ENCODE assay signal across 35 cellular contexts in the genomic region with DNA sequence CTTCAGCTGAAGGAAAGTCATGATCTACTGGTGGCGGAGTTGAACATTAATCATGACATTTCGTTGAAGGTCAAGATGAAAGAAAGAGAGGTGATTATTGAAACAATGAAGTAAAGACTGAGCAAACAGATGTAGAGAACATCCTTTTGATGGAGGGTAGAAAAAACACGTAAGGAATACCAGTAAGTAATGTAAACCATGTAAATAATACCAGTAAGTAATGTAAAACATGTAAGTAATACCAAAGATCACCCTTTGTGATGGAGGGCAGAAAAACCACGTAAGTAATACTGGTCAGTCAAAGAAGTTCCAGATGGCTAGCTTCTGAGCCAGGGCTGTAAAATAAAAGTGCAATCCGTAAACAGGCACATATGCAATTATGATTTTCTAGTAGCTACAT.
"Had no signal": no experiment of that assay in that cellular context is flagged by ENCODE, and none has a peak within 500 bp of the region (broad histone marks: within the 10 kb centered on the region; RNA-seq: fewer than 3 reads in every experiment).

No MANE protein-coding gene starts in this region.

- H3K79me2 ChIP-seq: hepatocyte had no signal

- H3K9me3 ChIP-seq: adrenal gland, body of pancreas, colonic mucosa, esophagus squamous epithelium, gastrocnemius medialis, heart right ventricle had no signal

- H3K4me3 ChIP-seq: adrenal gland, body of pancreas, colonic mucosa, esophagus squamous epithelium, gastrocnemius medialis, heart right ventricle, hepatocyte had no signal

- H3K9me3 Mint-ChIP-seq: activated naive CD4-positive, alpha-beta T cell treated with anti-CD3 and anti-CD28 coated beads for 36 hours; activated naive CD8-positive, alpha-beta T cell treated with anti-CD3 and anti-CD28 coated beads, Interleukin-2, amount 50 U/mL, for 24 hours had no signal

- H3K4me1 Mint-ChIP-seq: activated B cell treated with CpG ODN at 0.5 μM for 24 hours; activated CD8-positive, alpha-beta memory T cell treated with anti-CD3 and anti-CD28 coated beads, Interleukin-2, amount 10 ng/mL, durations not matched to agents 7 days and 5 days; activated naive CD4-positive, alpha-beta T cell treated with anti-CD3 and anti-CD28 coated beads, Interleukin-2, amount 50 U/mL, for 24 hours; activated naive CD8-positive, alpha-beta T cell treated with anti-CD3 and anti-CD28 coated beads for 36 hours; activated naive CD8-positive, alpha-beta T cell treated with anti-CD3 and anti-CD28 coated beads, Interleukin-2, amount 50 U/mL, for 24 hours; T-helper 17 cell had no signal

- H3K27me3 ChIP-seq: adrenal gland, body of pancreas, colonic mucosa, esophagus squamous epithelium, foreskin keratinocyte, gastrocnemius medialis, heart right ventricle, hepatocyte had no signal

- H3K4me2 ChIP-seq: hepatocyte had no signal

- H3K36me3 Mint-ChIP-seq: activated CD4-positive, alpha-beta memory T cell treated with anti-CD3 and anti-CD28 coated beads for 36 hours; activated CD8-positive, alpha-beta memory T cell treated with anti-CD3 and anti-CD28 coated beads, Interleukin-2, amount 10 ng/mL, durations not matched to agents 7 days and 5 days; activated naive CD4-positive, alpha-beta T cell treated with anti-CD3 and anti-CD28 coated beads, Interleukin-2, amount 50 U/mL, for 24 hours; activated naive CD8-positive, alpha-beta T cell treated with anti-CD3 and anti-CD28 coated beads for 36 hours had no signal

- FAIRE-seq: endothelial cell of umbilical vein had no signal

- H2AFZ ChIP-seq: hepatocyte had no signal

- ATAC-seq: activated CD4-positive, CD25-positive, alpha-beta regulatory T cell treated with anti-CD3 and anti-CD28 coated beads, Interleukin-2, amount 50 U/mL, for 24 hours; activated CD8-positive, alpha-beta memory T cell treated with anti-CD3 and anti-CD28 coated beads, Interleukin-2, amount 10 ng/mL, durations not matched to agents 7 days and 5 days; activated CD8-positive, alpha-beta T cell treated with anti-CD3 and anti-CD28 coated beads, Interleukin-2, amount 10 ng/mL, durations not matched to agents 7 days and 5 days; activated naive CD8-positive, alpha-beta T cell treated with anti-CD3 and anti-CD28 coated beads, Interleukin-2, amount 50 U/mL, for 24 hours; body of pancreas; foreskin keratinocyte; gastrocnemius medialis; heart right ventricle; T-helper 17 cell had no signal

- H3K4me3 Mint-ChIP-seq: activated B cell treated with CpG ODN at 0.5 μM for 24 hours; activated CD4-positive, alpha-beta memory T cell treated with anti-CD3 and anti-CD28 coated beads for 36 hours; activated CD8-positive, alpha-beta memory T cell treated with anti-CD3 and anti-CD28 coated beads, Interleukin-2, amount 10 ng/mL, durations not matched to agents 7 days and 5 days; activated CD8-positive, alpha-beta T cell treated with anti-CD3 and anti-CD28 coated beads, Interleukin-2, amount 10 ng/mL, durations not matched to agents 7 days and 5 days; activated naive CD4-positive, alpha-beta T cell treated with anti-CD3 and anti-CD28 coated beads for 36 hours; activated naive CD4-positive, alpha-beta T cell treated with anti-CD3 and anti-CD28 coated beads, Interleukin-2, amount 50 U/mL, for 24 hours; activated naive CD8-positive, alpha-beta T cell treated with anti-CD3 and anti-CD28 coated beads for 36 hours; activated naive CD8-positive, alpha-beta T cell treated with anti-CD3 and anti-CD28 coated beads, Interleukin-2, amount 50 U/mL, for 24 hours; activated T-helper 1 cell treated with anti-CD3 and anti-CD28 coated beads, Interleukin-12 subunit alpha, Interleukin-12 subunit beta, Interleukin-2, Interleukin-4 antibody, amounts not matched to agents 30 ng/mL and 10 ng/mL and 1 ng/mL, durations not matched to agents 14 hours and 24 hours and 36 hours; T-helper 17 cell; T-helper 2 cell treated with Interferon-gamma antibody and Interleukin-4, amounts not matched to agents 5 μg/mL and 100 μg/mL, for 36 hours had no signal

- DNase-seq: activated B cell treated with CpG ODN at 0.5 μM for 24 hours; activated CD4-positive, alpha-beta memory T cell treated with anti-CD3 and anti-CD28 coated beads for 36 hours; activated CD4-positive, alpha-beta T cell treated with anti-CD3 and anti-CD28 coated beads for 48 hours; activated CD8-positive, alpha-beta memory T cell treated with anti-CD3 and anti-CD28 coated beads, Interleukin-2, amount 10 ng/mL, durations not matched to agents 7 days and 5 days; activated CD8-positive, alpha-beta memory T cell treated with anti-CD3 and anti-CD28 coated beads, Interleukin-2, amount 50 U/mL, for 4 hours; activated CD8-positive, alpha-beta T cell treated with anti-CD3 and anti-CD28 coated beads, Interleukin-2, amount 10 ng/mL, durations not matched to agents 7 days and 5 days; activated effector memory CD4-positive, alpha-beta T cell treated with anti-CD3 and anti-CD28 coated beads, Interleukin-2, amount 50 U/mL, for 16 hours; activated naive CD4-positive, alpha-beta T cell treated with anti-CD3 and anti-CD28 coated beads for 36 hours; activated naive CD8-positive, alpha-beta T cell treated with anti-CD3 and anti-CD28 coated beads for 36 hours; activated naive CD8-positive, alpha-beta T cell treated with anti-CD3 and anti-CD28 coated beads, Interleukin-2, amount 50 U/mL, for 24 hours; activated T-cell treated with anti-CD3 and anti-CD28 coated beads, Interleukin-2, amount 50 U/mL, for 1 hour; activated T-cell treated with anti-CD3 and anti-CD28 coated beads, Interleukin-2, amount 50 U/mL, for 48 hours; adrenal gland; amygdala; aorta; body of pancreas; central memory CD4-positive, alpha-beta T cell; cerebellar nuclear complex; colonic mucosa; effector CD8-positive, alpha-beta T cell; esophagus squamous epithelium; foreskin keratinocyte; gastrocnemius medialis; heart right ventricle; T-helper 17 cell; T1000; WERI-Rb-1 had no signal

- H3K27me3 Mint-ChIP-seq: activated B cell treated with CpG ODN at 0.5 μM for 24 hours; activated CD4-positive, alpha-beta memory T cell treated with anti-CD3 and anti-CD28 coated beads for 36 hours; activated CD8-positive, alpha-beta memory T cell treated with anti-CD3 and anti-CD28 coated beads, Interleukin-2, amount 10 ng/mL, durations not matched to agents 7 days and 5 days; activated naive CD4-positive, alpha-beta T cell treated with anti-CD3 and anti-CD28 coated beads, Interleukin-2, amount 50 U/mL, for 24 hours; activated naive CD8-positive, alpha-beta T cell treated with anti-CD3 and anti-CD28 coated beads for 36 hours; activated naive CD8-positive, alpha-beta T cell treated with anti-CD3 and anti-CD28 coated beads, Interleukin-2, amount 50 U/mL, for 24 hours; T-helper 17 cell had no signal

- H3K27ac ChIP-seq: adrenal gland, body of pancreas, colonic mucosa, epithelial cell of prostate, esophagus squamous epithelium, foreskin keratinocyte, gastrocnemius medialis, heart right ventricle, hepatocyte, WERI-Rb-1 had no signal

- H3K27ac Mint-ChIP-seq: activated B cell treated with CpG ODN at 0.5 μM for 24 hours; activated CD4-positive, alpha-beta memory T cell treated with anti-CD3 and anti-CD28 coated beads for 36 hours; activated CD8-positive, alpha-beta memory T cell treated with anti-CD3 and anti-CD28 coated beads, Interleukin-2, amount 10 ng/mL, durations not matched to agents 7 days and 5 days; activated CD8-positive, alpha-beta T cell treated with anti-CD3 and anti-CD28 coated beads, Interleukin-2, amount 10 ng/mL, durations not matched to agents 7 days and 5 days; activated naive CD4-positive, alpha-beta T cell treated with anti-CD3 and anti-CD28 coated beads for 36 hours; activated naive CD4-positive, alpha-beta T cell treated with anti-CD3 and anti-CD28 coated beads, Interleukin-2, amount 50 U/mL, for 24 hours; activated naive CD8-positive, alpha-beta T cell treated with anti-CD3 and anti-CD28 coated beads for 36 hours; activated naive CD8-positive, alpha-beta T cell treated with anti-CD3 and anti-CD28 coated beads, Interleukin-2, amount 50 U/mL, for 24 hours; activated T-helper 1 cell treated with anti-CD3 and anti-CD28 coated beads, Interleukin-12 subunit alpha, Interleukin-12 subunit beta, Interleukin-2, Interleukin-4 antibody, amounts not matched to agents 30 ng/mL and 10 ng/mL and 1 ng/mL, durations not matched to agents 14 hours and 24 hours and 36 hours; activated T-helper 2 cell treated with anti-CD3 and anti-CD28 coated beads, Interferon-gamma antibody, Interleukin-2, Interleukin-4, amounts not matched to agents 10 μg/mL and 5 μg/mL and 100 μg/mL, durations not matched to agents 14 hours and 24 hours and 36 hours; T-helper 17 cell; T-helper 2 cell treated with Interferon-gamma antibody and Interleukin-4, amounts not matched to agents 5 μg/mL and 100 μg/mL, for 36 hours had no signal

- H3K36me3 ChIP-seq: adrenal gland, colonic mucosa, esophagus squamous epithelium, gastrocnemius medialis, heart right ventricle, WERI-Rb-1 had no signal

- H3K4me1 ChIP-seq: adrenal gland, colonic mucosa, esophagus squamous epithelium, gastrocnemius medialis, heart right ventricle had no signal
